ENCODE assay signal across 19 cellular contexts in genomic region chr18:62878305-62878704, GRCh38.
DNase-seq lines count a peak whose midpoint lies in the region; ATAC-seq and TF ChIP-seq lines count a peak whose summit lies in the region.
"Had no signal": no experiment of that assay in that cellular context is flagged by ENCODE, and none has a peak within 500 bp of the region (broad histone marks: within the 10 kb centered on the region; RNA-seq: fewer than 3 reads in every experiment).

No MANE protein-coding gene starts in this region.

- TF ChIP-seq CTCF in A673 (conservative IDR thresholded peaks at IDR 0.05; ENCODE audit: low read depth, low read length), result no peak
- no peak for TF ChIP-seq CTCF in colonic mucosa (IDR thresholded peaks at IDR 0.05)

- no TSS peak for BruUV-seq in A673 (replicated peaks; lab: Mats Ljungman, UMichigan)

- H3K9ac ChIP-seq in mesenchymal stem cell (ENCODE audit: low read length) (no peak overlapping the region), colonic mucosa (ENCODE audit: low read depth in 2 of 2, low read length in 2 of 2) (no peak overlapping the region)

- no peak overlapping the region for H3K4me3 Mint-ChIP-seq in activated CD8-positive, alpha-beta memory T cell treated with anti-CD3 and anti-CD28 coated beads, Interleukin-2, amount 10 ng/mL, durations not matched to agents 7 days and 5 days

- H4K91ac ChIP-seq in mesenchymal stem cell (ENCODE audit: low read length), result no peak overlapping the region

- peaks cover 21% of the 10 kb centered on the region for H3K4me1 ChIP-seq in A673 (ENCODE audit: insufficient read depth, low read length, poor library complexity, severe bottlenecking)
- peaks cover 7% of the 10 kb centered on the region for H3K4me1 ChIP-seq in mesenchymal stem cell (ENCODE audit: control insufficient read depth, insufficient read depth, low read depth, low read length)
- H3K4me1 ChIP-seq in colonic mucosa, result no peaks in the 10 kb centered on the region

- no peak for ATAC-seq in activated CD8-positive, alpha-beta memory T cell treated with anti-CD3 and anti-CD28 coated beads, Interleukin-2, amount 10 ng/mL, durations not matched to agents 7 days and 5 days

- H3K27me3 ChIP-seq in A673 (replicated peaks; ENCODE audit: insufficient read depth, low read depth, low read length, poor library complexity), result no peaks in the 10 kb centered on the region
- H3K27me3 ChIP-seq in mesenchymal stem cell (ENCODE audit: control insufficient read depth in 1 of 2, insufficient read depth in 1 of 2, low read length in 2 of 2), result no peaks in the 10 kb centered on the region
- H3K27me3 ChIP-seq in colonic mucosa, result no peaks in the 10 kb centered on the region
- H3K27me3 ChIP-seq: upper lobe of left lung had no signal

- H3K9me3 ChIP-seq in A673 (ENCODE audit: low read depth, low read length, poor library complexity, severe bottlenecking), result no peaks in the 10 kb centered on the region
- no peaks in the 10 kb centered on the region for H3K9me3 ChIP-seq in mesenchymal stem cell (ENCODE audit: control insufficient read depth, low read length)
- H3K9me3 ChIP-seq in colonic mucosa, result no peaks in the 10 kb centered on the region
- H3K9me3 ChIP-seq: upper lobe of left lung had no signal

- no peak overlapping the region for H2AK5ac ChIP-seq in mesenchymal stem cell (ENCODE audit: low read length, severe bottlenecking)

- H2BK15ac ChIP-seq in mesenchymal stem cell (ENCODE audit: low read depth, poor library complexity, severe bottlenecking), result no peak overlapping the region

- POLR2A ChIA-PET in A673 (lab: Charles Lee; ENCODE audit: low non-redundant PET), result interaction anchor here (0.6 kb wide), 1 partner anchor 212 kb away, joined by 3 read pairs; no protein-coding TSS in a partner anchor

- peaks cover 6% of the 10 kb centered on the region for H3K36me3 Mint-ChIP-seq in activated CD8-positive, alpha-beta memory T cell treated with anti-CD3 and anti-CD28 coated beads, Interleukin-2, amount 10 ng/mL, durations not matched to agents 7 days and 5 days

- H3K4me3 ChIP-seq in A673 (ENCODE audit: low read depth, low read length, poor library complexity, severe bottlenecking) (no peak overlapping the region), mesenchymal stem cell (ENCODE audit: insufficient read depth in 1 of 2, low read depth in 1 of 2, low read length in 2 of 2) (no peak overlapping the region), colonic mucosa (no peak overlapping the region)
- H3K4me3 ChIP-seq: upper lobe of left lung had no signal

- 92% methylated on average over 2 of the region's 3 CpGs for WGBS in mesenchymal stem cell

- H3K18ac ChIP-seq in mesenchymal stem cell (ENCODE audit: low read depth in 1 of 2, low read length in 2 of 2), result no peak overlapping the region

- H3K14ac ChIP-seq in mesenchymal stem cell (ENCODE audit: low read length in 2 of 2), result no peak overlapping the region

- intact Hi-C loops in A673 (cut with micrococcal nuclease; ENCODE audit: unreplicated experiment), result no loop called here
- intact Hi-C loops in colonic mucosa (cut with DNase I), result no loop called here

- no peak overlapping the region for H2BK5ac ChIP-seq in mesenchymal stem cell (ENCODE audit: low read depth, low read length, poor library complexity, severe bottlenecking)

- no peak overlapping the region for H3K27ac ChIP-seq in A673 (ENCODE audit: low read depth, low read length, poor library complexity, severe bottlenecking)
- H3K27ac ChIP-seq in mesenchymal stem cell (ENCODE audit: low read length, poor library complexity, severe bottlenecking), result peak overlapping the region; percentile 4
- no peak overlapping the region for H3K27ac ChIP-seq in colonic mucosa
- H3K27ac ChIP-seq: epithelial cell of prostate, WERI-Rb-1 had no signal

- H3K27ac Mint-ChIP-seq in activated CD8-positive, alpha-beta memory T cell treated with anti-CD3 and anti-CD28 coated beads, Interleukin-2, amount 10 ng/mL, durations not matched to agents 7 days and 5 days, result no peak overlapping the region

- peaks cover 26% of the 10 kb centered on the region for H3K4me1 Mint-ChIP-seq in activated CD8-positive, alpha-beta memory T cell treated with anti-CD3 and anti-CD28 coated beads, Interleukin-2, amount 10 ng/mL, durations not matched to agents 7 days and 5 days

- H3K36me3 ChIP-seq in A673 (ENCODE audit: insufficient read depth, low read length, poor library complexity, severe bottlenecking) (no peaks in the 10 kb centered on the region), mesenchymal stem cell (ENCODE audit: control insufficient read depth in 1 of 2, insufficient read depth in 2 of 2, low read depth in 1 of 2, low read length in 2 of 2) (no peaks in the 10 kb centered on the region), colonic mucosa (no peaks in the 10 kb centered on the region)
- H3K36me3 ChIP-seq: upper lobe of left lung, WERI-Rb-1 had no signal

- no peaks in the 10 kb centered on the region for H3K9me3 Mint-ChIP-seq in activated CD8-positive, alpha-beta memory T cell treated with anti-CD3 and anti-CD28 coated beads, Interleukin-2, amount 10 ng/mL, durations not matched to agents 7 days and 5 days (ENCODE audit: low read depth)

- no peak overlapping the region for H4K8ac ChIP-seq in mesenchymal stem cell (ENCODE audit: low read length)

- H3K23ac ChIP-seq in mesenchymal stem cell (ENCODE audit: low read length in 2 of 2), result no peak overlapping the region

- no peak overlapping the region for H2BK12ac ChIP-seq in mesenchymal stem cell (ENCODE audit: low read length in 2 of 2)

- no peak overlapping the region for H3K4ac ChIP-seq in mesenchymal stem cell (ENCODE audit: low read depth in 1 of 2, low read length in 2 of 2)

- H3K4me2 ChIP-seq in mesenchymal stem cell (ENCODE audit: low read length, poor library complexity, severe bottlenecking), result no peak overlapping the region

- CTCF ChIA-PET in A673 (lab: Charles Lee), result no interaction called here
- CTCF ChIA-PET in activated CD8-positive, alpha-beta memory T cell treated with anti-CD3 and anti-CD28 coated beads, Interleukin-2, amount 10 ng/mL, durations not matched to agents 7 days and 5 days (lab: Charles Lee), result interaction anchor here (0.7 to 1.3 kb wide), 2 partner anchors 42 to 1118 kb away, joined by 3 read pairs; no protein-coding TSS in a partner anchor

- H3K79me1 ChIP-seq in mesenchymal stem cell (replicated peaks; ENCODE audit: low read length, poor library complexity, severe bottlenecking), result peaks cover 5% of the 10 kb centered on the region

- H2BK120ac ChIP-seq in mesenchymal stem cell (ENCODE audit: low read depth, low read length), result no peak overlapping the region

- no peak overlapping the region for H2AFZ ChIP-seq in mesenchymal stem cell (ENCODE audit: low read depth, low read length)

- DNase-seq in A673 (ENCODE audit: low spot score) (peak; percentile 21), HS-27A (ENCODE audit: low read depth) (peak; percentile 12), dermis blood vessel endothelial cell (peak; percentile 29), mesenchymal stem cell (no peak), NCI-H187 (lab: John Stamatoyannopoulos, UW) (no peak), NCI-H82 (lab: John Stamatoyannopoulos, UW) (no peak), colonic mucosa (no peak)
- DNase-seq in activated CD8-positive, alpha-beta memory T cell treated with anti-CD3 and anti-CD28 coated beads, Interleukin-2, amount 10 ng/mL, durations not matched to agents 7 days and 5 days, result no peak
- DNase-seq: activated CD8-positive, alpha-beta memory T cell treated with anti-CD3 and anti-CD28 coated beads, Interleukin-2, amount 50 U/mL, for 4 hours; activated naive CD4-positive, alpha-beta T cell treated with anti-CD3 and anti-CD28 coated beads, Interleukin-2, amount 50 U/mL, for 16 hours; central memory CD4-positive, alpha-beta T cell; DMS79 treated with DMSO at 0.1 percent for 48 hours; Kasumi-1; mammary epithelial cell; NCI-H1694 treated with DMSO at 0.1 percent for 48 hours; posterior cingulate gyrus; upper lobe of left lung; WERI-Rb-1 had no signal

- H3K27me3 Mint-ChIP-seq in activated CD8-positive, alpha-beta memory T cell treated with anti-CD3 and anti-CD28 coated beads, Interleukin-2, amount 10 ng/mL, durations not matched to agents 7 days and 5 days, result no peaks in the 10 kb centered on the region

Comparison
In these comparisons a context has a peak if more than half of its experiments do, and no peak if none do; other contexts are left out.
1. DNase-seq: peak in A673 (single experiment), HS-27A (single experiment) and dermis blood vessel endothelial cell (single experiment); none in mesenchymal stem cell (single experiment), NCI-H187 (0 of 2), NCI-H82 (single experiment), activated CD8-positive, alpha-beta memory T cell treated with anti-CD3 and anti-CD28 coated beads, Interleukin-2, amount 10 ng/mL, durations not matched to agents 7 days and 5 days (single experiment) and colonic mucosa (single experiment).